8 cellular contexts compared by ENCODE assay signal in genomic region chr10:96585726-96586418, GRCh38. TPM values are rescaled to one million over a fixed set of nuclear protein-coding genes. Genes with fewer than 3 reads are reported as not detected.
DNase-seq lines count a peak whose midpoint lies in the region; ATAC-seq and TF ChIP-seq lines count a peak whose summit lies in the region.

No MANE protein-coding gene starts in this region.

- H3K27ac ChIP-seq in GM23248: peak overlapping the region; percentile 98

- H3K4me1 Mint-ChIP-seq in CD14-positive monocyte: peaks cover 40% of the 10 kb centered on the region
- peaks cover 34% of the 10 kb centered on the region for H3K4me1 Mint-ChIP-seq in dendritic cell treated with granulocyte-macrophage colony-stimulating factor and Interleukin-4, amounts not matched to agents 40 ng/mL and 50 ng/mL, for 4 days (ENCODE audit: low read depth)

- in situ Hi-C loops in GM23248 (cut with MboI): no loop called here

- peak overlapping the region; percentile 97 for H3K9ac ChIP-seq in GM23248

- ATAC-seq in HG03521 (IDR thresholded peaks at IDR 0.05; ENCODE audit: unreplicated experiment): no peak

- DNase-seq in CD14-positive monocyte (ENCODE audit: low spot score) (no peak), GM23248 (peak; percentile 59), RPMI8226 (peak; percentile 8), EL (no peak), NCI-H510A treated with DMSO at 0.1 percent for 48 hours (lab: John Stamatoyannopoulos, UW) (no peak)

- H3K4me3 Mint-ChIP-seq in CD14-positive monocyte: peak overlapping the region; percentile 91 to 92
- peak overlapping the region; percentile 82 for H3K4me3 Mint-ChIP-seq in dendritic cell treated with granulocyte-macrophage colony-stimulating factor and Interleukin-4, amounts not matched to agents 40 ng/mL and 50 ng/mL, for 4 days

- H3F3A ChIP-seq in GM23248 (ENCODE audit: insufficient read depth): peaks cover 24% of the 10 kb centered on the region

- TF ChIP-seq CTCF in CD14-positive monocyte (IDR thresholded peaks at IDR 0.05): no peak

- H3K4me3 ChIP-seq in GM23248 (peak overlapping the region; percentile 97), mononuclear cell (ENCODE audit: low read length) (peak overlapping the region; percentile 90)

- peaks cover 0 to 2% (median 0%) of the 10 kb centered on the region in 3 donors for H3K27me3 Mint-ChIP-seq in CD14-positive monocyte (ENCODE audit: low read depth in 3 of 3)
- no peaks in the 10 kb centered on the region for H3K27me3 Mint-ChIP-seq in dendritic cell treated with granulocyte-macrophage colony-stimulating factor and Interleukin-4, amounts not matched to agents 40 ng/mL and 50 ng/mL, for 4 days

- H3K4me2 ChIP-seq in GM23248 (ENCODE audit: unreplicated experiment): peak overlapping the region; percentile 98

- H3K79me2 ChIP-seq in GM23248 (ENCODE audit: insufficient read depth): peaks cover 57% of the 10 kb centered on the region

- H3K36me3 ChIP-seq in GM23248 (ENCODE audit: low read depth): no peaks in the 10 kb centered on the region

- H3K4me1 ChIP-seq in GM23248 (ENCODE audit: insufficient read depth) (peaks cover 40% of the 10 kb centered on the region), mononuclear cell (ENCODE audit: insufficient read depth, low read length) (peaks cover 37% of the 10 kb centered on the region)

- peaks cover 14% of the 10 kb centered on the region for H4K20me1 ChIP-seq in GM23248 (ENCODE audit: insufficient read depth)

- no peaks in the 10 kb centered on the region for H3K27me3 ChIP-seq in GM23248 (replicated peaks; ENCODE audit: insufficient read depth)
- H3K27me3 ChIP-seq in mononuclear cell (ENCODE audit: insufficient read depth, low read length): no peaks in the 10 kb centered on the region

- H3K9me3 ChIP-seq in GM23248 (ENCODE audit: low read depth) (no peaks in the 10 kb centered on the region), mononuclear cell (ENCODE audit: low read depth, low read length) (no peaks in the 10 kb centered on the region)

- peak overlapping the region; percentile 86 to 95 (median 90) for H3K27ac Mint-ChIP-seq in CD14-positive monocyte
- no peak overlapping the region for H3K27ac Mint-ChIP-seq in dendritic cell treated with granulocyte-macrophage colony-stimulating factor and Interleukin-4, amounts not matched to agents 40 ng/mL and 50 ng/mL, for 4 days

- H3K36me3 Mint-ChIP-seq in CD14-positive monocyte: no peaks in the 10 kb centered on the region
- H3K36me3 Mint-ChIP-seq in dendritic cell treated with granulocyte-macrophage colony-stimulating factor and Interleukin-4, amounts not matched to agents 40 ng/mL and 50 ng/mL, for 4 days (ENCODE audit: low read depth): peaks cover 16% of the 10 kb centered on the region

- H2AFZ ChIP-seq in GM23248: peak overlapping the region; percentile 55

- H3K9me2 ChIP-seq in GM23248 (ENCODE audit: insufficient read depth): no peaks in the 10 kb centered on the region

- 1 to 3% methylated on average over 21 of the region's 21 CpGs for WGBS in GM23248 (ENCODE audit: low coverage in 1 of 2, low lambda C conversion rate in 2 of 2, missing lambda C conversion rate in 2 of 2), 2 experiments

- intact Hi-C loops in CD14-positive monocyte (cut with micrococcal nuclease): loop anchor here in 1 of 2 donors (10.0 kb wide), 2 partner anchors 129 to 211 kb away; no protein-coding TSS in a partner anchor
- intact Hi-C loops in dendritic cell treated with granulocyte-macrophage colony-stimulating factor and Interleukin-4, amounts not matched to agents 40 ng/mL and 50 ng/mL, for 4 days (cut with micrococcal nuclease): loop anchor here (5.0 to 10.0 kb wide), 2 partner anchors 129 to 246 kb away; partner anchors contain the start of gene LCOR

- peaks cover 0 to 3% (median 0%) of the 10 kb centered on the region in 7 donors for H3K9me3 Mint-ChIP-seq in CD14-positive monocyte
- H3K9me3 Mint-ChIP-seq in dendritic cell treated with granulocyte-macrophage colony-stimulating factor and Interleukin-4, amounts not matched to agents 40 ng/mL and 50 ng/mL, for 4 days: no peaks in the 10 kb centered on the region

RNA-seq across cellular contexts. Expression of gene TM9SF3, which starts 0.9 kb away (rescaled TPM):
- polyA plus RNA-seq in CD14-positive monocyte (10 to 100 TPM; 59.9 to 67.1 TPM), GM23248 (2016; fragmentation: Nextera tagmentation; extraction: Ambion mirVana) (124 and 130 TPM in 2 replicates)
- total RNA-seq in GM23248 (2014; rRNA removed; shearing (Covaris generic)): 175 and 281 TPM in 2 replicates
- 122 TPM for total RNA-seq in mononuclear cell

Comparison
In these comparisons a context has a peak if more than half of its experiments do, and no peak if none do; other contexts are left out.
1. DNase-seq: peak in GM23248 (single experiment) and RPMI8226 (single experiment); none in CD14-positive monocyte (single experiment), EL (single experiment) and NCI-H510A treated with DMSO at 0.1 percent for 48 hours (single experiment).